ENCODE assay signal across 1 cellular context in genomic region chr6:24931752-24932691, GRCh38.
TF ChIP-seq lines count a peak whose summit lies in the region.

No MANE protein-coding gene starts in this region.

TF ChIP-seq in GM12878, 131 proteins besides CTCF, POLR2A, EP300 and RAD21 (continued from another document and continues in another):
- TF ChIP-seq, protein P1, sequence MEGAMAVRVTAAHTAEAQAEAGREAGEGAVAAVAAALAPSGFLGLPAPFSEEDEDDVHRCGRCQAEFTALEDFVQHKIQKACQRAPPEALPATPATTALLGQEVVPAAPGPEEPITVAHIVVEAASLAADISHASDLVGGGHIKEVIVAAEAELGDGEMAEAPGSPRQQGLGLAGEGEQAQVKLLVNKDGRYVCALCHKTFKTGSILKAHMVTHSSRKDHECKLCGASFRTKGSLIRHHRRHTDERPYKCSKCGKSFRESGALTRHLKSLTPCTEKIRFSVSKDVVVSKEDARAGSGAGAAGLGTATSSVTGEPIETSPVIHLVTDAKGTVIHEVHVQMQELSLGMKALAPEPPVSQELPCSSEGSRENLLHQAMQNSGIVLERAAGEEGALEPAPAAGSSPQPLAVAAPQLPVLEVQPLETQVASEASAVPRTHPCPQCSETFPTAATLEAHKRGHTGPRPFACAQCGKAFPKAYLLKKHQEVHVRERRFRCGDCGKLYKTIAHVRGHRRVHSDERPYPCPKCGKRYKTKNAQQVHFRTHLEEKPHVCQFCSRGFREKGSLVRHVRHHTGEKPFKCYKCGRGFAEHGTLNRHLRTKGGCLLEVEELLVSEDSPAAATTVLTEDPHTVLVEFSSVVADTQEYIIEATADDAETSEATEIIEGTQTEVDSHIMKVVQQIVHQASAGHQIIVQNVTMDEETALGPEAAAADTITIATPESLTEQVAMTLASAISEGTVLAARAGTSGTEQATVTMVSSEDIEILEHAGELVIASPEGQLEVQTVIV (IDR thresholded peaks at IDR 0.05; ENCODE audit: borderline replicate concordance, partially characterized antibody): no peak
- TF ChIP-seq, protein P2, sequence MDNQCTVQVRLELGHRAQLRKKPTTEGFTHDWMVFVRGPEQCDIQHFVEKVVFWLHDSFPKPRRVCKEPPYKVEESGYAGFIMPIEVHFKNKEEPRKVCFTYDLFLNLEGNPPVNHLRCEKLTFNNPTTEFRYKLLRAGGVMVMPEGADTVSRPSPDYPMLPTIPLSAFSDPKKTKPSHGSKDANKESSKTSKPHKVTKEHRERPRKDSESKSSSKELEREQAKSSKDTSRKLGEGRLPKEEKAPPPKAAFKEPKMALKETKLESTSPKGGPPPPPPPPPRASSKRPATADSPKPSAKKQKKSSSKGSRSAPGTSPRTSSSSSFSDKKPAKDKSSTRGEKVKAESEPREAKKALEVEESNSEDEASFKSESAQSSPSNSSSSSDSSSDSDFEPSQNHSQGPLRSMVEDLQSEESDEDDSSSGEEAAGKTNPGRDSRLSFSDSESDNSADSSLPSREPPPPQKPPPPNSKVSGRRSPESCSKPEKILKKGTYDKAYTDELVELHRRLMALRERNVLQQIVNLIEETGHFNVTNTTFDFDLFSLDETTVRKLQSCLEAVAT (IDR thresholded peaks at IDR 0.05): peak; percentile 59
- TF ChIP-seq BACH1 (IDR thresholded peaks at IDR 0.05; ENCODE audit: borderline replicate concordance) (peak; percentile 20; the same call in 1 of the 2 replicates), GATAD2B (conservative IDR thresholded peaks at IDR 0.05; ENCODE audit: low read depth) (peak; percentile 56; the same call in 1 of the 2 replicates), IRF4 (IDR thresholded peaks at IDR 0.05; ENCODE audit: low read depth, low read length) (0 out of 2 replicates have a peak, but pooled peaks have one; percentile 41), DPF2 (IDR thresholded peaks at IDR 0.05) (0 out of 2 replicates have a peak, but pooled peaks have one; percentile 14), RELB (IDR thresholded peaks at IDR 0.05; ENCODE audit: low read depth) (peak; percentile 82), CHD1 (IDR thresholded peaks at IDR 0.05; ENCODE audit: low read depth, low read length) (no peak), PAX5 (IDR thresholded peaks at IDR 0.05; ENCODE audit: borderline replicate concordance, low read depth, low read length) (peak; percentile 18; the same call in 1 of the 2 replicates), FOXM1 (IDR thresholded peaks at IDR 0.05; ENCODE audit: low read depth, low read length) (peak; percentile 67), KDM1A (IDR thresholded peaks at IDR 0.05; ENCODE audit: borderline replicate concordance) (no peak), SP1 (IDR thresholded peaks at IDR 0.05; ENCODE audit: low read depth, low read length) (peak; percentile 17), YBX1 (IDR thresholded peaks at IDR 0.05) (no peak), EZH2 (IDR thresholded peaks at IDR 0.05; ENCODE audit: borderline replicate concordance, control insufficient read depth, low read depth, low read length) (no peak), MEF2A (IDR thresholded peaks at IDR 0.05; ENCODE audit: insufficient read depth, low read depth, low read length) (peak; percentile 81), TCF3 (IDR thresholded peaks at IDR 0.05; ENCODE audit: borderline replicate concordance, insufficient read depth, low read depth, low read length) (no peak; the same call in 1 of the 2 replicates), ZBTB11 (CRISPR knock-in tag; IDR thresholded peaks at IDR 0.05) (no peak), MEF2B (IDR thresholded peaks at IDR 0.05; ENCODE audit: partially characterized antibody, poor library complexity, severe bottlenecking) (no peak), NFIC (IDR thresholded peaks at IDR 0.05; ENCODE audit: low read depth, low read length) (peak; percentile 83; the same call in 1 of the 2 replicates), SREBF2 (IDR thresholded peaks at IDR 0.05; ENCODE audit: low read length) (no peak), SPI1 (IDR thresholded peaks at IDR 0.05; ENCODE audit: borderline replicate concordance, insufficient read depth, low read depth, low read length) (no peak), RUNX3 (IDR thresholded peaks at IDR 0.05; ENCODE audit: low read length) (peak; percentile 96), ZNF24 (IDR thresholded peaks at IDR 0.05) (0 out of 2 replicates have a peak, but pooled peaks have one; percentile 39), IKZF2 (IDR thresholded peaks at IDR 0.05) (peak; percentile 92 to 95), STAT3 (IDR thresholded peaks at IDR 0.05; ENCODE audit: low read depth, low read length) (no peak), SUPT20H (IDR thresholded peaks at IDR 0.05; ENCODE audit: borderline replicate concordance, control insufficient read depth, low read depth, low read length) (no peak), CUX1 (IDR thresholded peaks at IDR 0.05; ENCODE audit: insufficient replicate concordance, low read depth, low read length) (peak; percentile 38), NR2F1 (conservative IDR thresholded peaks at IDR 0.05) (peak; percentile 54), ZNF622 (IDR thresholded peaks at IDR 0.05) (no peak), TBL1XR1 (IDR thresholded peaks at IDR 0.05; ENCODE audit: low read depth, low read length) (0 out of 2 replicates have a peak, but pooled peaks have one; percentile 47), CREB1 (IDR thresholded peaks at IDR 0.05; ENCODE audit: low read depth) (no peak; the same call in 1 of the 2 replicates), ATF7 (IDR thresholded peaks at IDR 0.05; ENCODE audit: low read depth) (peak; percentile 89), TCF7 (IDR thresholded peaks at IDR 0.05; ENCODE audit: borderline replicate concordance) (no peak; the same call in 1 of the 2 replicates), CEBPB (IDR thresholded peaks at IDR 0.05; ENCODE audit: borderline replicate concordance in 1 of 2, low read depth in 2 of 2, low read length in 2 of 2) (0 out of 4 replicates have a peak, but pooled peaks of 1 of the 2 experiments have one; percentile 65), CBX3 (IDR thresholded peaks at IDR 0.05; ENCODE audit: borderline replicate concordance, low read depth) (no peak), BCL11A (IDR thresholded peaks at IDR 0.05; ENCODE audit: low read depth, low read length) (peak; percentile 56; the same call in 1 of the 2 replicates), WRNIP1 (IDR thresholded peaks at IDR 0.05; ENCODE audit: borderline replicate concordance, low read depth, low read length) (no peak), NBN (IDR thresholded peaks at IDR 0.05) (peak; percentile 75), HDGF (IDR thresholded peaks at IDR 0.05) (0 out of 2 replicates have a peak, but pooled peaks have one; percentile 38), ZNF217 (IDR thresholded peaks at IDR 0.05) (no peak)
- TF ChIP-seq, protein P3, sequence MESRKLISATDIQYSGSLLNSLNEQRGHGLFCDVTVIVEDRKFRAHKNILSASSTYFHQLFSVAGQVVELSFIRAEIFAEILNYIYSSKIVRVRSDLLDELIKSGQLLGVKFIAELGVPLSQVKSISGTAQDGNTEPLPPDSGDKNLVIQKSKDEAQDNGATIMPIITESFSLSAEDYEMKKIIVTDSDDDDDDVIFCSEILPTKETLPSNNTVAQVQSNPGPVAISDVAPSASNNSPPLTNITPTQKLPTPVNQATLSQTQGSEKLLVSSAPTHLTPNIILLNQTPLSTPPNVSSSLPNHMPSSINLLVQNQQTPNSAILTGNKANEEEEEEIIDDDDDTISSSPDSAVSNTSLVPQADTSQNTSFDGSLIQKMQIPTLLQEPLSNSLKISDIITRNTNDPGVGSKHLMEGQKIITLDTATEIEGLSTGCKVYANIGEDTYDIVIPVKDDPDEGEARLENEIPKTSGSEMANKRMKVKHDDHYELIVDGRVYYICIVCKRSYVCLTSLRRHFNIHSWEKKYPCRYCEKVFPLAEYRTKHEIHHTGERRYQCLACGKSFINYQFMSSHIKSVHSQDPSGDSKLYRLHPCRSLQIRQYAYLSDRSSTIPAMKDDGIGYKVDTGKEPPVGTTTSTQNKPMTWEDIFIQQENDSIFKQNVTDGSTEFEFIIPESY (IDR thresholded peaks at IDR 0.05): no peak
- TF ChIP-seq, protein P4, sequence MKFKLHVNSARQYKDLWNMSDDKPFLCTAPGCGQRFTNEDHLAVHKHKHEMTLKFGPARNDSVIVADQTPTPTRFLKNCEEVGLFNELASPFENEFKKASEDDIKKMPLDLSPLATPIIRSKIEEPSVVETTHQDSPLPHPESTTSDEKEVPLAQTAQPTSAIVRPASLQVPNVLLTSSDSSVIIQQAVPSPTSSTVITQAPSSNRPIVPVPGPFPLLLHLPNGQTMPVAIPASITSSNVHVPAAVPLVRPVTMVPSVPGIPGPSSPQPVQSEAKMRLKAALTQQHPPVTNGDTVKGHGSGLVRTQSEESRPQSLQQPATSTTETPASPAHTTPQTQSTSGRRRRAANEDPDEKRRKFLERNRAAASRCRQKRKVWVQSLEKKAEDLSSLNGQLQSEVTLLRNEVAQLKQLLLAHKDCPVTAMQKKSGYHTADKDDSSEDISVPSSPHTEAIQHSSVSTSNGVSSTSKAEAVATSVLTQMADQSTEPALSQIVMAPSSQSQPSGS (IDR thresholded peaks at IDR 0.05; ENCODE audit: low read length): peak; percentile 53; the same call in 1 of the 2 replicates
- TF ChIP-seq, protein P5, sequence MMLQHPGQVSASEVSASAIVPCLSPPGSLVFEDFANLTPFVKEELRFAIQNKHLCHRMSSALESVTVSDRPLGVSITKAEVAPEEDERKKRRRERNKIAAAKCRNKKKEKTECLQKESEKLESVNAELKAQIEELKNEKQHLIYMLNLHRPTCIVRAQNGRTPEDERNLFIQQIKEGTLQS (IDR thresholded peaks at IDR 0.05; ENCODE audit: borderline replicate concordance, extremely low read depth, low read depth, low read length): no peak
